ENCODE assay signal across 1 cellular context in the genomic region with DNA sequence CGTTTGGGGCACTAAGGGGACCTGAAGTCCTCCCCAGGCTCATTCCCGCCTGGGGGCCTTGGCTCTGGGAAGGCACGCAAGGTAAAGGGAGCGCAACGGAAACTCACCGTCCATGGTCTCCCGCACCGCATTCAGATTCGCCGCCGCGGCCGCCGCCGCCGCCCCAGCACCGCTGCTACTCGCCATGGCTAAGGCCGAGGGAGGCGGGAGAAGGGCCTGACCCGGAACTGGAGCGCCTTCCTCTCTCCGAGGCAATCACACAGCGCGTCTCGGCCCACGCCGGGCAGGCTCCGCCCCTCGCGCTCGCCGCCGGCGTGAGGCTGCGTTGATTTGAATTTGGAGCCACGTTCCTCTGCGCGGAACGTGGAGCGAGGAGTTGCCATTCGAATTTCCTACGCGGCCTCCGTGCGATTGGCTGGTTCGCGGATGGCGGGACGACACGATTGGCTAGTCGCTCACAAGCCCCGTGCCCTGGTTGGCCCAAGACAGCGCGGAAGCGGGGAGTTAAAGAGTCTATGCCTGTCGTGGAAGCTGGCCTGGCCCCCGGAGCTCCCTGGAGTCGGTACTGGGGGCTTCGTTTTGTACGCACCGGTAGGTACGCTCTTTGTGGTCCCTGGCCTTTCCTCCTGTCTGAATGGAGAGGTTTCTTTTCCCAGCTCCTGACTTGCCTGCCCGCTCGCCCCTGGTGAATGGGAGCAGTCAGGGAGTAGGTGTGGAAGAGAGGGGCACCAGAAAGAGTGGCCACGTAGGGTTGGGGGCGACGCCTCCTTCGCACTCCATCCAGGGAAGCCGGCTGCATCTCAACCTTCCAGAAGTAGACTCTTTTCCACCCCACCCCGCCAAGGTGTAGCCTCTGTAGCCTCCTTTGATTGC.
TF ChIP-seq lines count a peak whose summit lies in the region.

TSS of gene BORA (plus strand) at position 507 of the 873 bp plus-strand sequence. CDS start 1,018 bp downstream, outside the sequence.
A gene with protein sequence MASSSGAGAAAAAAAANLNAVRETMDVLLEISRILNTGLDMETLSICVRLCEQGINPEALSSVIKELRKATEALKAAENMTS (minus strand): TSS at position 213 of the 873 bp plus-strand sequence. CDS start 27 bp downstream, at position 186.

TF ChIP-seq in K562, 482 proteins besides CTCF, POLR2A, EP300 and RAD21 (continued from another document and continues in another):
- TF ChIP-seq, protein P1, sequence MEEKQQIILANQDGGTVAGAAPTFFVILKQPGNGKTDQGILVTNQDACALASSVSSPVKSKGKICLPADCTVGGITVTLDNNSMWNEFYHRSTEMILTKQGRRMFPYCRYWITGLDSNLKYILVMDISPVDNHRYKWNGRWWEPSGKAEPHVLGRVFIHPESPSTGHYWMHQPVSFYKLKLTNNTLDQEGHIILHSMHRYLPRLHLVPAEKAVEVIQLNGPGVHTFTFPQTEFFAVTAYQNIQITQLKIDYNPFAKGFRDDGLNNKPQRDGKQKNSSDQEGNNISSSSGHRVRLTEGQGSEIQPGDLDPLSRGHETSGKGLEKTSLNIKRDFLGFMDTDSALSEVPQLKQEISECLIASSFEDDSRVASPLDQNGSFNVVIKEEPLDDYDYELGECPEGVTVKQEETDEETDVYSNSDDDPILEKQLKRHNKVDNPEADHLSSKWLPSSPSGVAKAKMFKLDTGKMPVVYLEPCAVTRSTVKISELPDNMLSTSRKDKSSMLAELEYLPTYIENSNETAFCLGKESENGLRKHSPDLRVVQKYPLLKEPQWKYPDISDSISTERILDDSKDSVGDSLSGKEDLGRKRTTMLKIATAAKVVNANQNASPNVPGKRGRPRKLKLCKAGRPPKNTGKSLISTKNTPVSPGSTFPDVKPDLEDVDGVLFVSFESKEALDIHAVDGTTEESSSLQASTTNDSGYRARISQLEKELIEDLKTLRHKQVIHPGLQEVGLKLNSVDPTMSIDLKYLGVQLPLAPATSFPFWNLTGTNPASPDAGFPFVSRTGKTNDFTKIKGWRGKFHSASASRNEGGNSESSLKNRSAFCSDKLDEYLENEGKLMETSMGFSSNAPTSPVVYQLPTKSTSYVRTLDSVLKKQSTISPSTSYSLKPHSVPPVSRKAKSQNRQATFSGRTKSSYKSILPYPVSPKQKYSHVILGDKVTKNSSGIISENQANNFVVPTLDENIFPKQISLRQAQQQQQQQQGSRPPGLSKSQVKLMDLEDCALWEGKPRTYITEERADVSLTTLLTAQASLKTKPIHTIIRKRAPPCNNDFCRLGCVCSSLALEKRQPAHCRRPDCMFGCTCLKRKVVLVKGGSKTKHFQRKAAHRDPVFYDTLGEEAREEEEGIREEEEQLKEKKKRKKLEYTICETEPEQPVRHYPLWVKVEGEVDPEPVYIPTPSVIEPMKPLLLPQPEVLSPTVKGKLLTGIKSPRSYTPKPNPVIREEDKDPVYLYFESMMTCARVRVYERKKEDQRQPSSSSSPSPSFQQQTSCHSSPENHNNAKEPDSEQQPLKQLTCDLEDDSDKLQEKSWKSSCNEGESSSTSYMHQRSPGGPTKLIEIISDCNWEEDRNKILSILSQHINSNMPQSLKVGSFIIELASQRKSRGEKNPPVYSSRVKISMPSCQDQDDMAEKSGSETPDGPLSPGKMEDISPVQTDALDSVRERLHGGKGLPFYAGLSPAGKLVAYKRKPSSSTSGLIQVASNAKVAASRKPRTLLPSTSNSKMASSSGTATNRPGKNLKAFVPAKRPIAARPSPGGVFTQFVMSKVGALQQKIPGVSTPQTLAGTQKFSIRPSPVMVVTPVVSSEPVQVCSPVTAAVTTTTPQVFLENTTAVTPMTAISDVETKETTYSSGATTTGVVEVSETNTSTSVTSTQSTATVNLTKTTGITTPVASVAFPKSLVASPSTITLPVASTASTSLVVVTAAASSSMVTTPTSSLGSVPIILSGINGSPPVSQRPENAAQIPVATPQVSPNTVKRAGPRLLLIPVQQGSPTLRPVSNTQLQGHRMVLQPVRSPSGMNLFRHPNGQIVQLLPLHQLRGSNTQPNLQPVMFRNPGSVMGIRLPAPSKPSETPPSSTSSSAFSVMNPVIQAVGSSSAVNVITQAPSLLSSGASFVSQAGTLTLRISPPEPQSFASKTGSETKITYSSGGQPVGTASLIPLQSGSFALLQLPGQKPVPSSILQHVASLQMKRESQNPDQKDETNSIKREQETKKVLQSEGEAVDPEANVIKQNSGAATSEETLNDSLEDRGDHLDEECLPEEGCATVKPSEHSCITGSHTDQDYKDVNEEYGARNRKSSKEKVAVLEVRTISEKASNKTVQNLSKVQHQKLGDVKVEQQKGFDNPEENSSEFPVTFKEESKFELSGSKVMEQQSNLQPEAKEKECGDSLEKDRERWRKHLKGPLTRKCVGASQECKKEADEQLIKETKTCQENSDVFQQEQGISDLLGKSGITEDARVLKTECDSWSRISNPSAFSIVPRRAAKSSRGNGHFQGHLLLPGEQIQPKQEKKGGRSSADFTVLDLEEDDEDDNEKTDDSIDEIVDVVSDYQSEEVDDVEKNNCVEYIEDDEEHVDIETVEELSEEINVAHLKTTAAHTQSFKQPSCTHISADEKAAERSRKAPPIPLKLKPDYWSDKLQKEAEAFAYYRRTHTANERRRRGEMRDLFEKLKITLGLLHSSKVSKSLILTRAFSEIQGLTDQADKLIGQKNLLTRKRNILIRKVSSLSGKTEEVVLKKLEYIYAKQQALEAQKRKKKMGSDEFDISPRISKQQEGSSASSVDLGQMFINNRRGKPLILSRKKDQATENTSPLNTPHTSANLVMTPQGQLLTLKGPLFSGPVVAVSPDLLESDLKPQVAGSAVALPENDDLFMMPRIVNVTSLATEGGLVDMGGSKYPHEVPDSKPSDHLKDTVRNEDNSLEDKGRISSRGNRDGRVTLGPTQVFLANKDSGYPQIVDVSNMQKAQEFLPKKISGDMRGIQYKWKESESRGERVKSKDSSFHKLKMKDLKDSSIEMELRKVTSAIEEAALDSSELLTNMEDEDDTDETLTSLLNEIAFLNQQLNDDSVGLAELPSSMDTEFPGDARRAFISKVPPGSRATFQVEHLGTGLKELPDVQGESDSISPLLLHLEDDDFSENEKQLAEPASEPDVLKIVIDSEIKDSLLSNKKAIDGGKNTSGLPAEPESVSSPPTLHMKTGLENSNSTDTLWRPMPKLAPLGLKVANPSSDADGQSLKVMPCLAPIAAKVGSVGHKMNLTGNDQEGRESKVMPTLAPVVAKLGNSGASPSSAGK (IDR thresholded peaks at IDR 0.05) = peak; percentile 95
- TF ChIP-seq, protein P2, sequence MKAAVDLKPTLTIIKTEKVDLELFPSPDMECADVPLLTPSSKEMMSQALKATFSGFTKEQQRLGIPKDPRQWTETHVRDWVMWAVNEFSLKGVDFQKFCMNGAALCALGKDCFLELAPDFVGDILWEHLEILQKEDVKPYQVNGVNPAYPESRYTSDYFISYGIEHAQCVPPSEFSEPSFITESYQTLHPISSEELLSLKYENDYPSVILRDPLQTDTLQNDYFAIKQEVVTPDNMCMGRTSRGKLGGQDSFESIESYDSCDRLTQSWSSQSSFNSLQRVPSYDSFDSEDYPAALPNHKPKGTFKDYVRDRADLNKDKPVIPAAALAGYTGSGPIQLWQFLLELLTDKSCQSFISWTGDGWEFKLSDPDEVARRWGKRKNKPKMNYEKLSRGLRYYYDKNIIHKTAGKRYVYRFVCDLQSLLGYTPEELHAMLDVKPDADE (conservative IDR thresholded peaks at IDR 0.05; ENCODE audit: control insufficient read depth, low read depth, low read length) = 0 out of 2 replicates have a peak, but pooled peaks have one; percentile 55
- no peak for TF ChIP-seq PHB (CRISPR knock-in tag; IDR thresholded peaks at IDR 0.05)
- TF ChIP-seq CBX3 (IDR thresholded peaks at IDR 0.05; ENCODE audit: borderline replicate concordance in 1 of 2, low read length in 2 of 2) = peak in 1 of 2 experiments; percentile 90; a peak in 1 of 3 replicates
- TF ChIP-seq, protein P3, sequence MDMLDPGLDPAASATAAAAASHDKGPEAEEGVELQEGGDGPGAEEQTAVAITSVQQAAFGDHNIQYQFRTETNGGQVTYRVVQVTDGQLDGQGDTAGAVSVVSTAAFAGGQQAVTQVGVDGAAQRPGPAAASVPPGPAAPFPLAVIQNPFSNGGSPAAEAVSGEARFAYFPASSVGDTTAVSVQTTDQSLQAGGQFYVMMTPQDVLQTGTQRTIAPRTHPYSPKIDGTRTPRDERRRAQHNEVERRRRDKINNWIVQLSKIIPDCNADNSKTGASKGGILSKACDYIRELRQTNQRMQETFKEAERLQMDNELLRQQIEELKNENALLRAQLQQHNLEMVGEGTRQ (CRISPR knock-in tag; IDR thresholded peaks at IDR 0.05) = 0 out of 2 replicates have a peak, but pooled peaks have one; percentile 16
- peak; percentile 70 for TF ChIP-seq TBP (optimal IDR thresholded peaks at IDR 0.05; ENCODE audit: low read depth, low read length)
- TF ChIP-seq MYBL2 (IDR thresholded peaks at IDR 0.05; ENCODE audit: low read depth) = peak; percentile 99
- peak; percentile 93; the same call in 1 of the 2 replicates for TF ChIP-seq MYBL2 (CRISPR knock-in tag; IDR thresholded peaks at IDR 0.05; ENCODE audit: borderline replicate concordance)
- peak; percentile 43; the same call in 1 of the 2 replicates for TF ChIP-seq SP1 (CRISPR knock-in tag; IDR thresholded peaks at IDR 0.05)
- peak; percentile 71; the same call in 1 of the 2 replicates for TF ChIP-seq TFAP4 (CRISPR knock-in tag; IDR thresholded peaks at IDR 0.05; ENCODE audit: borderline replicate concordance)
- TF ChIP-seq EGR1 (conservative IDR thresholded peaks at IDR 0.05) = peak; percentile 84
- peak; percentile 92 for TF ChIP-seq MYC (IDR thresholded peaks at IDR 0.05; ENCODE audit: low read depth, low read length)
- no peak for TF ChIP-seq MYC (CRISPR knock-in tag; IDR thresholded peaks at IDR 0.05; ENCODE audit: borderline replicate concordance, low read depth)
- 0 out of 2 replicates have a peak, but pooled peaks have one; percentile 42 for TF ChIP-seq NKRF (IDR thresholded peaks at IDR 0.05; ENCODE audit: borderline replicate concordance)
- no peak for TF ChIP-seq HNRNPH1 (optimal IDR thresholded peaks at IDR 0.05; ENCODE audit: low read depth, low read length)
- TF ChIP-seq TEAD1 (CRISPR knock-in tag; IDR thresholded peaks at IDR 0.05) = no peak
- TF ChIP-seq SIX5 (IDR thresholded peaks at IDR 0.05; ENCODE audit: borderline replicate concordance in 1 of 2, insufficient read depth in 1 of 2, low read depth in 1 of 2, low read length in 2 of 2) = no peak
- TF ChIP-seq YY1 (IDR thresholded peaks at IDR 0.05; ENCODE audit: borderline replicate concordance in 1 of 3, control insufficient read depth in 1 of 3, extremely low read depth in 1 of 3, insufficient read depth in 3 of 3, insufficient read length in 1 of 3, insufficient replicate concordance in 2 of 3, low read depth in 1 of 3, low read length in 2 of 3) = peak in 2 of 3 experiments; percentile 47 to 48
- TF ChIP-seq ZEB2 (IDR thresholded peaks at IDR 0.05) = no peak
- TF ChIP-seq SMAD1 (IDR thresholded peaks at IDR 0.05; ENCODE audit: low read depth, low read length, partially characterized antibody) = no peak
- TF ChIP-seq, protein P4, sequence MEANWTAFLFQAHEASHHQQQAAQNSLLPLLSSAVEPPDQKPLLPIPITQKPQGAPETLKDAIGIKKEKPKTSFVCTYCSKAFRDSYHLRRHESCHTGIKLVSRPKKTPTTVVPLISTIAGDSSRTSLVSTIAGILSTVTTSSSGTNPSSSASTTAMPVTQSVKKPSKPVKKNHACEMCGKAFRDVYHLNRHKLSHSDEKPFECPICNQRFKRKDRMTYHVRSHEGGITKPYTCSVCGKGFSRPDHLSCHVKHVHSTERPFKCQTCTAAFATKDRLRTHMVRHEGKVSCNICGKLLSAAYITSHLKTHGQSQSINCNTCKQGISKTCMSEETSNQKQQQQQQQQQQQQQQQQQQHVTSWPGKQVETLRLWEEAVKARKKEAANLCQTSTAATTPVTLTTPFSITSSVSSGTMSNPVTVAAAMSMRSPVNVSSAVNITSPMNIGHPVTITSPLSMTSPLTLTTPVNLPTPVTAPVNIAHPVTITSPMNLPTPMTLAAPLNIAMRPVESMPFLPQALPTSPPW (CRISPR knock-in tag; IDR thresholded peaks at IDR 0.05) = peak; percentile 77
- peak; percentile 86 for TF ChIP-seq ASH1L (IDR thresholded peaks at IDR 0.05; ENCODE audit: borderline replicate concordance, low read depth, partially characterized antibody)
- 0 out of 2 replicates have a peak, but pooled peaks have one; percentile 12 for TF ChIP-seq JUND (IDR thresholded peaks at IDR 0.05; ENCODE audit: borderline replicate concordance, low read depth, low read length)
- TF ChIP-seq JUND (tag; IDR thresholded peaks at IDR 0.05; ENCODE audit: borderline replicate concordance, low read depth, low read length) = no peak
- TF ChIP-seq, protein P5, sequence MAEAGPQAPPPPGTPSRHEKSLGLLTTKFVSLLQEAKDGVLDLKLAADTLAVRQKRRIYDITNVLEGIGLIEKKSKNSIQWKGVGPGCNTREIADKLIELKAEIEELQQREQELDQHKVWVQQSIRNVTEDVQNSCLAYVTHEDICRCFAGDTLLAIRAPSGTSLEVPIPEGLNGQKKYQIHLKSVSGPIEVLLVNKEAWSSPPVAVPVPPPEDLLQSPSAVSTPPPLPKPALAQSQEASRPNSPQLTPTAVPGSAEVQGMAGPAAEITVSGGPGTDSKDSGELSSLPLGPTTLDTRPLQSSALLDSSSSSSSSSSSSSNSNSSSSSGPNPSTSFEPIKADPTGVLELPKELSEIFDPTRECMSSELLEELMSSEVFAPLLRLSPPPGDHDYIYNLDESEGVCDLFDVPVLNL (CRISPR knock-in tag; IDR thresholded peaks at IDR 0.05; ENCODE audit: low read depth) = peak; percentile 98
- TF ChIP-seq ZNF282 (CRISPR knock-in tag; IDR thresholded peaks at IDR 0.05) = no peak
- TF ChIP-seq CREM (IDR thresholded peaks at IDR 0.05; ENCODE audit: low read depth) = peak; percentile 65
- TF ChIP-seq POLR2AphosphoS5 (IDR thresholded peaks at IDR 0.05; ENCODE audit: control insufficient read depth, insufficient read depth, low read depth, low read length) = peak; percentile 38; the same call in 1 of the 2 replicates
- peak; percentile 65; the same call in 1 of the 2 replicates for TF ChIP-seq CBX1 (IDR thresholded peaks at IDR 0.05; ENCODE audit: low read depth)
- no peak for TF ChIP-seq YBX1 (IDR thresholded peaks at IDR 0.05)
- peak; percentile 30 for TF ChIP-seq HMGN3 (IDR thresholded peaks at IDR 0.05; ENCODE audit: borderline replicate concordance, extremely low read depth, insufficient read length, low read depth, low read length)
- 0 out of 2 replicates have a peak, but pooled peaks have one; percentile 33 for TF ChIP-seq ATF7 (IDR thresholded peaks at IDR 0.05)
